1 cellular context compared by ENCODE assay signal in genomic region chr1:157088607-157089006, GRCh38.
TF ChIP-seq lines count a peak whose summit lies in the region.

No MANE protein-coding gene starts in this region.

TF ChIP-seq in HepG2, 621 proteins besides CTCF, POLR2A, EP300 and RAD21:
- TF ChIP-seq BRCA1 (CRISPR knock-in tag; IDR thresholded peaks at IDR 0.05) (no peak), CEBPB (IDR thresholded peaks at IDR 0.05; ENCODE audit: borderline replicate concordance, low read depth, low read length) (peak; percentile 40; the same call in 1 of the 2 replicates)
